Comparison of ENCODE assay signal across 13 cellular contexts in genomic region chr5:133870661-133871060, GRCh38.
DNase-seq lines count a peak whose midpoint lies in the region; ATAC-seq and TF ChIP-seq lines count a peak whose summit lies in the region.
"Had no signal": no experiment of that assay in that cellular context is flagged by ENCODE, and none has a peak within 500 bp of the region (broad histone marks: within the 10 kb centered on the region; RNA-seq: fewer than 3 reads in every experiment).

No MANE protein-coding gene starts in this region.

- H4K20me1 ChIP-seq in BLaER1, result no peaks in the 10 kb centered on the region

- peak overlapping the region; percentile 81 for H3K4me2 ChIP-seq in BLaER1

- ATAC-seq in HG03097 (IDR thresholded peaks at IDR 0.05; ENCODE audit: low FRiP score, unreplicated experiment), result no peak
- ATAC-seq in GM19455 (IDR thresholded peaks at IDR 0.05; ENCODE audit: unreplicated experiment), result no peak
- ATAC-seq: activated CD4-positive, CD25-positive, alpha-beta regulatory T cell treated with anti-CD3 and anti-CD28 coated beads, Interleukin-2, amount 50 U/mL, for 24 hours; left ventricle myocardium superior; stimulated activated naive CD8-positive, alpha-beta T cell treated with anti-CD3 and anti-CD28 coated beads, Interleukin-15, Interleukin-2, amounts not matched to agents 100 U/mL and 50 U/mL, for 24 hours had no signal

- H3K9me3 ChIP-seq in BLaER1 (peaks cover 8% of the 10 kb centered on the region; the same call in 1 of the 2 replicates), MG63 (peaks cover 19% of the 10 kb centered on the region), transverse colon (no peaks in the 10 kb centered on the region)

- H3K9ac ChIP-seq in BLaER1, result no peak overlapping the region

- intact Hi-C loops in posterior vena cava (cut with DNase I), result loop anchor here in 1 of 2 donors (5.0 kb wide), 1 partner anchor 68 kb away; no protein-coding TSS in a partner anchor
- intact Hi-C loops in transverse colon (cut with DNase I; ENCODE audit: low total_unique reads), result loop anchor here (10.0 kb wide), 1 partner anchor 756 kb away; no protein-coding TSS in a partner anchor

- no peak for TF ChIP-seq CTCF in cardiac fibroblast (IDR thresholded peaks at IDR 0.05; ENCODE audit: low read depth, low read length)
- TF ChIP-seq CTCF in transverse colon (IDR thresholded peaks at IDR 0.05), result no peak

- H3K36me3 ChIP-seq in BLaER1 (no peaks in the 10 kb centered on the region), MG63 (no peaks in the 10 kb centered on the region), transverse colon (no peaks in the 10 kb centered on the region)

- H3K4me1 ChIP-seq in BLaER1, result peaks cover 62% of the 10 kb centered on the region
- no peaks in the 10 kb centered on the region for H3K4me1 ChIP-seq in transverse colon

- H3K27me3 ChIP-seq in BLaER1 (no peaks in the 10 kb centered on the region), MG63 (no peaks in the 10 kb centered on the region), transverse colon (peaks cover 3% of the 10 kb centered on the region)

- H3K4me3 ChIP-seq in BLaER1, result no peak overlapping the region
- no peak overlapping the region for H3K4me3 ChIP-seq in MG63
- no peak overlapping the region for H3K4me3 ChIP-seq in cardiac fibroblast (replicated peaks in 1 of 2; ENCODE audit: low read depth in 2 of 2, low read length in 2 of 2)
- H3K4me3 ChIP-seq in transverse colon, result no peak overlapping the region

- in situ Hi-C loops in transverse colon (cut with MboI; ENCODE audit: low pct_ligation_motif_present in 1 of 4, low pct_unique_long_range_greater_than_20kb in 1 of 4, low sequenced_read_pairs in 3 of 4), result loop anchor here in 2 of 4 donors (25.0 kb wide), 3 partner anchors 433 to 758 kb away; no protein-coding TSS in a partner anchor

- DNase-seq in MG63 (peak; percentile 78), cardiac fibroblast (ENCODE audit: low read depth in 2 of 2) (peak; percentile 68 to 78), posterior vena cava (ENCODE audit: low spot score) (peak; percentile 32), transverse colon (no peak), occipital lobe (lab: John Stamatoyannopoulos, UW) (no peak)
- DNase-seq: left ventricle myocardium superior; NCI-H524 treated with DMSO at 0.1 percent for 48 hours; stimulated activated CD4-positive, alpha-beta T cell treated with anti-CD3 and anti-CD28 coated beads, Interleukin-2, amount 100 ng/mL, for 24 hours; stimulated activated naive CD8-positive, alpha-beta T cell treated with anti-CD3 and anti-CD28 coated beads, Interleukin-15, Interleukin-2, amounts not matched to agents 100 U/mL and 50 U/mL, for 24 hours had no signal

- TF ChIP-seq POLR2A in transverse colon (IDR thresholded peaks at IDR 0.05), result no peak

- TF ChIP-seq EP300 in transverse colon (IDR thresholded peaks at IDR 0.05; ENCODE audit: low read depth), result no peak

- H3K27ac ChIP-seq in BLaER1, result 0 out of 2 replicates have a peak overlapping the region, but pooled peaks have one; percentile 24
- no peak overlapping the region for H3K27ac ChIP-seq in transverse colon

Comparison
In these comparisons a context has a peak if more than half of its experiments do, and no peak if none do; other contexts are left out.
1. DNase-seq: peak in MG63 (single experiment), cardiac fibroblast (2 of 2) and posterior vena cava (single experiment); none in transverse colon (single experiment) and occipital lobe (single experiment).